Comparison of ENCODE assay signal across 8 cellular contexts in genomic region chr3:158794936-158795518, GRCh38. TPM values are rescaled to one million over a fixed set of nuclear protein-coding genes. Genes with fewer than 3 reads are reported as not detected.
DNase-seq lines count a peak whose midpoint lies in the region; ATAC-seq and TF ChIP-seq lines count a peak whose summit lies in the region.

No MANE protein-coding gene starts in this region.

- intact Hi-C loops in CD14-positive monocyte (cut with micrococcal nuclease) (loop anchor here in 1 of 2 donors (5.0 kb wide), 2 partner anchors 68 to 153 kb away; partner anchors contain the start of gene GFM1), tibial artery (cut with DNase I; ENCODE audit: low total_unique reads) (no loop called here)
- intact Hi-C loops in activated T-helper 2 cell treated with anti-CD3 and anti-CD28 coated beads, Interferon-gamma antibody, Interleukin-2, Interleukin-4, amounts not matched to agents 10 μg/mL and 5 μg/mL and 100 μg/mL, durations not matched to agents 14 hours and 24 hours and 36 hours (cut with micrococcal nuclease), result loop anchor here (5.0 to 10.0 kb wide), 2 partner anchors 220 to 457 kb away; partner anchors contain the start of gene MLF1

- peaks cover 4 to 15% (median 10%) of the 10 kb centered on the region in 7 donors for H3K9me3 Mint-ChIP-seq in CD14-positive monocyte
- peaks cover 8% of the 10 kb centered on the region for H3K9me3 Mint-ChIP-seq in activated T-helper 2 cell treated with anti-CD3 and anti-CD28 coated beads, Interferon-gamma antibody, Interleukin-2, Interleukin-4, amounts not matched to agents 10 μg/mL and 5 μg/mL and 100 μg/mL, durations not matched to agents 14 hours and 24 hours and 36 hours

- peaks cover 5% of the 10 kb centered on the region for H3K4me1 Mint-ChIP-seq in CD14-positive monocyte
- H3K4me1 Mint-ChIP-seq in activated T-helper 2 cell treated with anti-CD3 and anti-CD28 coated beads, Interferon-gamma antibody, Interleukin-2, Interleukin-4, amounts not matched to agents 10 μg/mL and 5 μg/mL and 100 μg/mL, durations not matched to agents 14 hours and 24 hours and 36 hours (ENCODE audit: low read depth), result peaks cover 3% of the 10 kb centered on the region

- in situ Hi-C loops in SK-MEL-5 (cut with HindIII; ENCODE audit: low pct_unique_long_range_greater_than_20kb, low sequenced_read_pairs), result no loop called here

- DNase-seq in CD14-positive monocyte (ENCODE audit: low spot score), result no peak
- DNase-seq in SK-MEL-5 (ENCODE audit: low read depth, low spot score), result peak; percentile 57
- peak; percentile 44 for DNase-seq in fibroblast of peridontal ligament (ENCODE audit: extremely low read depth)
- no peak for DNase-seq in tibial artery
- DNase-seq in activated T-helper 2 cell treated with anti-CD3 and anti-CD28 coated beads, Interferon-gamma antibody, Interleukin-2, Interleukin-4, amounts not matched to agents 10 μg/mL and 5 μg/mL and 100 μg/mL, durations not matched to agents 14 hours and 24 hours and 36 hours (ENCODE audit: low spot score), result no peak
- no peak for DNase-seq in activated CD8-positive, alpha-beta memory T cell treated with anti-CD3 and anti-CD28 coated beads, Interleukin-2, amount 50 U/mL, for 4 hours

- H3K27ac ChIP-seq in tibial artery, result no peak overlapping the region

- peak; percentile 48 for ATAC-seq in GM18873 (IDR thresholded peaks at IDR 0.05; ENCODE audit: low FRiP score, unreplicated experiment)
- peak; percentile 74 for ATAC-seq in HG03571 (IDR thresholded peaks at IDR 0.05; ENCODE audit: unreplicated experiment)

- H3K27ac Mint-ChIP-seq in CD14-positive monocyte, result no peak overlapping the region
- no peak overlapping the region for H3K27ac Mint-ChIP-seq in activated T-helper 2 cell treated with anti-CD3 and anti-CD28 coated beads, Interferon-gamma antibody, Interleukin-2, Interleukin-4, amounts not matched to agents 10 μg/mL and 5 μg/mL and 100 μg/mL, durations not matched to agents 14 hours and 24 hours and 36 hours

- TF ChIP-seq CTCF in CD14-positive monocyte (IDR thresholded peaks at IDR 0.05), result peak; percentile 83
- peak; percentile 33 to 37 for TF ChIP-seq CTCF in tibial artery (IDR thresholded peaks at IDR 0.05)

- no peaks in the 10 kb centered on the region for H3K27me3 ChIP-seq in tibial artery

- peaks cover 0 to 2% (median 0%) of the 10 kb centered on the region in 3 donors for H3K27me3 Mint-ChIP-seq in CD14-positive monocyte (ENCODE audit: low read depth in 3 of 3)
- H3K27me3 Mint-ChIP-seq in activated T-helper 2 cell treated with anti-CD3 and anti-CD28 coated beads, Interferon-gamma antibody, Interleukin-2, Interleukin-4, amounts not matched to agents 10 μg/mL and 5 μg/mL and 100 μg/mL, durations not matched to agents 14 hours and 24 hours and 36 hours (ENCODE audit: low read depth), result peaks cover 24% of the 10 kb centered on the region

- H3K9me3 ChIP-seq in tibial artery, result no peaks in the 10 kb centered on the region

- H3K4me3 ChIP-seq in tibial artery, result no peak overlapping the region

- no peaks in the 10 kb centered on the region for H3K36me3 Mint-ChIP-seq in CD14-positive monocyte
- H3K36me3 Mint-ChIP-seq in activated T-helper 2 cell treated with anti-CD3 and anti-CD28 coated beads, Interferon-gamma antibody, Interleukin-2, Interleukin-4, amounts not matched to agents 10 μg/mL and 5 μg/mL and 100 μg/mL, durations not matched to agents 14 hours and 24 hours and 36 hours (ENCODE audit: low read depth), result no peaks in the 10 kb centered on the region

- H3K4me1 ChIP-seq in tibial artery, result peaks cover 0 to 4% (median 2%) of the 10 kb centered on the region in 4 donors

- no peak overlapping the region for H3K4me3 Mint-ChIP-seq in CD14-positive monocyte
- H3K4me3 Mint-ChIP-seq in activated T-helper 2 cell treated with anti-CD3 and anti-CD28 coated beads, Interferon-gamma antibody, Interleukin-2, Interleukin-4, amounts not matched to agents 10 μg/mL and 5 μg/mL and 100 μg/mL, durations not matched to agents 14 hours and 24 hours and 36 hours (ENCODE audit: low read depth), result no peak overlapping the region

- H3K36me3 ChIP-seq in tibial artery, result no peaks in the 10 kb centered on the region

RNA-seq across cellular contexts. Expression of gene MFSD1, which starts 6.8 kb away (rescaled TPM):
- polyA plus RNA-seq in CD14-positive monocyte, result 100 to 1,000 TPM; 225 to 262 TPM
- total RNA-seq in SK-MEL-5 (2014; rRNA removed; shearing (Covaris generic)), result 58.3 and 62.4 TPM in 2 replicates
- polyA plus RNA-seq in SK-MEL-5 (2015; cell fraction: cytosol; rRNA removed), result 39.6 and 43.0 TPM in 2 replicates
- polyA plus RNA-seq in SK-MEL-5 (2015; cell fraction: nucleus; rRNA removed), result 26.0 and 28.5 TPM in 2 replicates
- 20.2 and 24.1 TPM in 2 replicates for total RNA-seq in activated T-helper 2 cell treated with anti-CD3 and anti-CD28 coated beads, Interferon-gamma antibody, Interleukin-2, Interleukin-4, amounts not matched to agents 10 μg/mL and 5 μg/mL and 100 μg/mL, durations not matched to agents 14 hours and 24 hours and 36 hours

Comparison
In these comparisons a context has a peak if more than half of its experiments do, and no peak if none do; other contexts are left out.
1. DNase-seq: peak in SK-MEL-5 (single experiment) and fibroblast of peridontal ligament (single experiment); none in CD14-positive monocyte (single experiment), tibial artery (0 of 2), activated T-helper 2 cell treated with anti-CD3 and anti-CD28 coated beads, Interferon-gamma antibody, Interleukin-2, Interleukin-4, amounts not matched to agents 10 μg/mL and 5 μg/mL and 100 μg/mL, durations not matched to agents 14 hours and 24 hours and 36 hours (single experiment) and activated CD8-positive, alpha-beta memory T cell treated with anti-CD3 and anti-CD28 coated beads, Interleukin-2, amount 50 U/mL, for 4 hours (single experiment).